ENCODE assay signal across 2 cellular contexts in the genomic region with DNA sequence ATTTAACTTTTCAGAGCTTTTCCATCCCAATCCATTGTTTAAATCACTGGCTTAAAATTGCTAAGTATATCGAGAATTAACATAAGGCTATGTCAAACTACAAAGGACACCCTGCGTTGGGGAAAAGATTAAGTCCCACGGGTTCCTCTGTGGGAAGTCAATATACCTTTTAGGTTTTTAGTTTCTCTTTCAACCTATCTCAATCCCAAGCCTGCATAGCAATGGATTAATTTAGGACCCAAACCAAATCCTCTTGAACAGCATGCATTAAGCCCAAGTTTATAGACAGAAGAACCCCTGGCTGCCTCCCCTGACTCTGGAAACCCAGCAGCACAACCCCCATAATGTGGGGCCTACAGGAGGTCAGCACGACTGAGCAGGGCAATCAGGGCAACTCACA.
TF ChIP-seq lines count a peak whose summit lies in the region.

No MANE protein-coding gene starts in this region.

TF ChIP-seq in HEK293, 187 proteins besides CTCF, POLR2A, EP300 and RAD21:
- TF ChIP-seq WT1 (tag by site-specific recombination; IDR thresholded peaks at IDR 0.05) (no peak), ZIC2 (tag by site-specific recombination; IDR thresholded peaks at IDR 0.05) (peak; percentile 44; the same call in 1 of the 2 replicates), ZNF433 (tag by site-specific recombination; IDR thresholded peaks at IDR 0.05; ENCODE audit: low read depth) (no peak), ZNF777 (tag by site-specific recombination; IDR thresholded peaks at IDR 0.05; ENCODE audit: borderline replicate concordance) (no peak), ZNF560 (tag by site-specific recombination; IDR thresholded peaks at IDR 0.05; ENCODE audit: borderline replicate concordance) (no peak), KLF10 (tag by site-specific recombination; IDR thresholded peaks at IDR 0.05) (no peak)
- TF ChIP-seq, protein P1, sequence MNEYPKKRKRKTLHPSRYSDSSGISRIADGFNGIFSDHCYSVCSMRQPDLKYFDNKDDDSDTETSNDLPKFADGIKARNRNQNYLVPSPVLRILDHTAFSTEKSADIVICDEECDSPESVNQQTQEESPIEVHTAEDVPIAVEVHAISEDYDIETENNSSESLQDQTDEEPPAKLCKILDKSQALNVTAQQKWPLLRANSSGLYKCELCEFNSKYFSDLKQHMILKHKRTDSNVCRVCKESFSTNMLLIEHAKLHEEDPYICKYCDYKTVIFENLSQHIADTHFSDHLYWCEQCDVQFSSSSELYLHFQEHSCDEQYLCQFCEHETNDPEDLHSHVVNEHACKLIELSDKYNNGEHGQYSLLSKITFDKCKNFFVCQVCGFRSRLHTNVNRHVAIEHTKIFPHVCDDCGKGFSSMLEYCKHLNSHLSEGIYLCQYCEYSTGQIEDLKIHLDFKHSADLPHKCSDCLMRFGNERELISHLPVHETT (tag by site-specific recombination; IDR thresholded peaks at IDR 0.05): no peak

TF ChIP-seq in K562, 482 proteins besides CTCF, POLR2A, EP300 and RAD21:
- TF ChIP-seq GTF2E2 (tag; IDR thresholded peaks at IDR 0.05): no peak
